8 cellular contexts compared by ENCODE assay signal in the genomic region with DNA sequence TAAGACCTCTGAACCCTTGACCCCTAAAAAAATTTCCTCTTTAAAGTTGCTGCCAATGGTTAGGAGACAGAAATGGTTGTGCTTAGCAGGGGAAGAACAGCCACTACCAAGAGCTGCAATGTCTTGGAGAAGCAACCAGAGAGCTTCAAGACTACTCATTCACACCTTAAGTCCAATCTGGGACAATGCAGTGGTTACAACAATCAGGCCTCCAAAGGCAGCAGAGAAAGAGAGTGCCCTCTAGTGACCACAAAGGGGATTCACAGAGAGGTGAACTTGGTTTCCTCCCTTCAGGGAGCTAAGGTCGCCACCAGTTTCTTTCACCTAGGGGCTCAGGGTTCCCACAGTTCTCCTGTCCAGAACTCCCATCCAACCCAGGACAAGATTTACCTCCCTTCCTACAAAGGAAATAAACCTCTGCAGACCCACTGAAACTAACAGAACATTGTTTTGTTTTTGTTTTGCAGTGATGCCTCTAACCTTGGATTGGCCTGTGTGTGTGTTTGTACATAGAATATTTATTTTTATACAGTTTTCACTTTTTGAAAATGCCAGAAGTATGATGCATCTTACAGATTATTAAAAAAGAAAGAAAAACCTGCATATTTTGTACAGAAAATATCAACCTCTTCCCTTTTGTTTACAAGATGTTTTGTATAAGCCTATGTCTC.
DNase-seq lines count a peak whose midpoint lies in the region; ATAC-seq and TF ChIP-seq lines count a peak whose summit lies in the region.

No MANE protein-coding gene starts in this region.

- no peaks in the 10 kb centered on the region for H3K27me3 ChIP-seq in thoracic aorta (replicated peaks; ENCODE audit: insufficient read depth)

- no peaks in the 10 kb centered on the region for H3K36me3 ChIP-seq in thoracic aorta

- no peaks in the 10 kb centered on the region for H3K9me3 Mint-ChIP-seq in immature natural killer cell

- no peak overlapping the region for H3K27ac ChIP-seq in thoracic aorta

- ATAC-seq in HG02642 (IDR thresholded peaks at IDR 0.05; ENCODE audit: poor library complexity, unreplicated experiment) (peak; percentile 58), thoracic aorta (ENCODE audit: insufficient number of reproducible peaks, low FRiP score, low read depth) (no peak)

- H3K36me3 Mint-ChIP-seq in immature natural killer cell = no peaks in the 10 kb centered on the region

- H3K4me3 ChIP-seq in thoracic aorta = no peak overlapping the region

- H3K4me3 Mint-ChIP-seq in immature natural killer cell = no peak overlapping the region

- no peak overlapping the region for H3K27ac Mint-ChIP-seq in immature natural killer cell

- DNase-seq in activated CD4-positive, alpha-beta T cell treated with anti-CD3 and anti-CD28 coated beads for 48 hours = peak; percentile 20
- DNase-seq in activated CD4-positive, alpha-beta T cell treated with anti-CD3 and anti-CD28 coated beads for 1 hour = no peak
- peak; percentile 55 for DNase-seq in NCI-H460 (ENCODE audit: extremely low read depth, low read depth)
- peak; percentile 64 for DNase-seq in astrocyte of the hippocampus (ENCODE audit: low read depth, low spot score)
- DNase-seq in immature natural killer cell = peak; percentile 18 to 40 (median 35)
- DNase-seq in thoracic aorta (ENCODE audit: low spot score) = no peak
- DNase-seq in NCI-H446 treated with DMSO at 0.1 percent for 48 hours (lab: John Stamatoyannopoulos, UW) = no peak

- H3K4me1 Mint-ChIP-seq in immature natural killer cell = no peaks in the 10 kb centered on the region

- peak; percentile 76 for TF ChIP-seq CTCF in thoracic aorta (IDR thresholded peaks at IDR 0.05)

- no peaks in the 10 kb centered on the region for H3K4me1 ChIP-seq in thoracic aorta (ENCODE audit: control insufficient read depth in 1 of 2, low read depth in 2 of 2)

- H3K27me3 Mint-ChIP-seq in immature natural killer cell (ENCODE audit: low read depth in 3 of 3) = peaks cover 2 to 5% (median 2%) of the 10 kb centered on the region in 3 donors

- H3K9me3 ChIP-seq in thoracic aorta = no peaks in the 10 kb centered on the region

Comparison
In these comparisons a context has a peak if more than half of its experiments do, and no peak if none do; other contexts are left out.
1. DNase-seq: peak in activated CD4-positive, alpha-beta T cell treated with anti-CD3 and anti-CD28 coated beads for 48 hours (single experiment), NCI-H460 (single experiment), astrocyte of the hippocampus (single experiment) and immature natural killer cell (3 of 3); none in activated CD4-positive, alpha-beta T cell treated with anti-CD3 and anti-CD28 coated beads for 1 hour (single experiment), thoracic aorta (single experiment) and NCI-H446 treated with DMSO at 0.1 percent for 48 hours (single experiment).